ENCODE assay signal across 1 cellular context in genomic region chr5:58706746-58707145, GRCh38.
TF ChIP-seq lines count a peak whose summit lies in the region.

No MANE protein-coding gene starts in this region.

TF ChIP-seq in liver, 16 proteins besides CTCF, POLR2A, EP300 and RAD21 (continued from another document):
- TF ChIP-seq REST (IDR thresholded peaks at IDR 0.05), result no peak
- TF ChIP-seq TAF1 (conservative IDR thresholded peaks at IDR 0.05), result no peak
- peak in 1 of 2 donors; percentile 23 for TF ChIP-seq RXRA (IDR thresholded peaks at IDR 0.05)
- no peak for TF ChIP-seq JUND (IDR thresholded peaks at IDR 0.05)
- TF ChIP-seq SP1 (IDR thresholded peaks at IDR 0.05), result peak; percentile 17
- no peak for TF ChIP-seq EGR1 (IDR thresholded peaks at IDR 0.05; ENCODE audit: low read depth in 2 of 2)
- no peak for TF ChIP-seq ZBTB33 (IDR thresholded peaks at IDR 0.05)
- no peak for TF ChIP-seq HNF4G (IDR thresholded peaks at IDR 0.05)
- TF ChIP-seq ATF3 (IDR thresholded peaks at IDR 0.05), result no peak
- no peak for TF ChIP-seq MAX (IDR thresholded peaks at IDR 0.05)
